8 cellular contexts compared by ENCODE assay signal in genomic region chr10:72260215-72260587, GRCh38. TPM values are rescaled to one million over a fixed set of nuclear protein-coding genes. Genes with fewer than 3 reads are reported as not detected.
DNase-seq lines count a peak whose midpoint lies in the region; ATAC-seq and TF ChIP-seq lines count a peak whose summit lies in the region.

No MANE protein-coding gene starts in this region.

- H3K4me3 ChIP-seq in breast epithelium (peak overlapping the region in 2 of 3 donors; percentile 57 to 70), uterus (peak overlapping the region in 1 of 2 donors; percentile 50)

- peak overlapping the region; percentile 99 for H3K27ac Mint-ChIP-seq in activated naive CD4-positive, alpha-beta T cell treated with anti-CD3 and anti-CD28 coated beads for 36 hours
- H3K27ac Mint-ChIP-seq in mesothelial cell of epicardium: peak overlapping the region; percentile 98

- TF ChIP-seq POLR2A in breast epithelium (IDR thresholded peaks at IDR 0.05) (no peak), uterus (IDR thresholded peaks at IDR 0.05) (no peak)

- H3K9me3 ChIP-seq in breast epithelium (no peaks in the 10 kb centered on the region), uterus (no peaks in the 10 kb centered on the region)

- intact Hi-C loops in activated naive CD4-positive, alpha-beta T cell treated with anti-CD3 and anti-CD28 coated beads for 36 hours (cut with micrococcal nuclease): loop anchor here (1.0 to 2.0 kb wide), 3 partner anchors 12 to 171 kb away; partner anchors contain the start of gene SPOCK2
- intact Hi-C loops in breast epithelium (cut with DNase I; ENCODE audit: low total_unique reads) (no loop called here), uterus (cut with DNase I; ENCODE audit: low total_unique reads) (no loop called here)

- ATAC-seq in GM21723 (IDR thresholded peaks at IDR 0.05; ENCODE audit: unreplicated experiment): no peak

- H3K4me3 Mint-ChIP-seq in activated naive CD4-positive, alpha-beta T cell treated with anti-CD3 and anti-CD28 coated beads for 36 hours: peak overlapping the region; percentile 81
- H3K4me3 Mint-ChIP-seq in mesothelial cell of epicardium: peak overlapping the region; percentile 70

- peak overlapping the region; percentile 93 to 95 for H3K27ac ChIP-seq in breast epithelium
- H3K27ac ChIP-seq in uterus: peak overlapping the region; percentile 92 to 99

- no peak for DNase-seq in activated naive CD4-positive, alpha-beta T cell treated with anti-CD3 and anti-CD28 coated beads for 36 hours
- no peak for DNase-seq in activated naive CD4-positive, alpha-beta T cell (lab: John Stamatoyannopoulos, UW)
- DNase-seq in breast epithelium (ENCODE audit: low spot score in 2 of 2) (no peak), mesothelial cell of epicardium (ENCODE audit: low spot score in 2 of 2, unreplicated experiment in 2 of 2) (no peak), uterus (no peak), hippocampal formation (lab: John Stamatoyannopoulos, UW) (no peak), SKM-1 (lab: John Stamatoyannopoulos, UW; ENCODE audit: unreplicated experiment) (no peak)

- H3K36me3 Mint-ChIP-seq in activated naive CD4-positive, alpha-beta T cell treated with anti-CD3 and anti-CD28 coated beads for 36 hours (ENCODE audit: low read depth): no peaks in the 10 kb centered on the region
- H3K36me3 Mint-ChIP-seq in mesothelial cell of epicardium: no peaks in the 10 kb centered on the region

- H3K27me3 ChIP-seq in breast epithelium (no peaks in the 10 kb centered on the region), uterus (no peaks in the 10 kb centered on the region)

- H3K9me3 Mint-ChIP-seq in activated naive CD4-positive, alpha-beta T cell treated with anti-CD3 and anti-CD28 coated beads for 36 hours: no peaks in the 10 kb centered on the region
- no peaks in the 10 kb centered on the region for H3K9me3 Mint-ChIP-seq in mesothelial cell of epicardium

- H3K4me1 Mint-ChIP-seq in activated naive CD4-positive, alpha-beta T cell treated with anti-CD3 and anti-CD28 coated beads for 36 hours (ENCODE audit: low read depth): peaks cover 71% of the 10 kb centered on the region
- peaks cover 60% of the 10 kb centered on the region for H3K4me1 Mint-ChIP-seq in mesothelial cell of epicardium

- TF ChIP-seq CTCF in breast epithelium (IDR thresholded peaks at IDR 0.05): no peak
- no peak for TF ChIP-seq CTCF in mesothelial cell of epicardium (IDR thresholded peaks at IDR 0.05; ENCODE audit: unreplicated experiment)
- TF ChIP-seq CTCF in uterus (IDR thresholded peaks at IDR 0.05): no peak

- CTCF ChIA-PET in activated naive CD4-positive, alpha-beta T cell treated with anti-CD3 and anti-CD28 coated beads for 36 hours (lab: Charles Lee): interaction anchor here (0.8 to 2.7 kb wide), 5 partner anchors 10 to 211 kb away, joined by 3 to 9 read pairs (median 3); no protein-coding TSS in a partner anchor

- H3K4me1 ChIP-seq in breast epithelium (peaks cover 26 to 31% of the 10 kb centered on the region in 2 donors), uterus (peaks cover 21 to 30% of the 10 kb centered on the region in 2 donors)

- no peaks in the 10 kb centered on the region for H3K27me3 Mint-ChIP-seq in activated naive CD4-positive, alpha-beta T cell treated with anti-CD3 and anti-CD28 coated beads for 36 hours (ENCODE audit: low read depth)
- no peaks in the 10 kb centered on the region for H3K27me3 Mint-ChIP-seq in mesothelial cell of epicardium (ENCODE audit: low read depth)

- H3K36me3 ChIP-seq in breast epithelium (no peaks in the 10 kb centered on the region), uterus (no peaks in the 10 kb centered on the region)

RNA-seq across cellular contexts. Expression of gene DDIT4, which starts 13.5 kb away (rescaled TPM):
- 100 to 1,000 TPM; 684 to 689 TPM for total RNA-seq in activated naive CD4-positive, alpha-beta T cell treated with anti-CD3 and anti-CD28 coated beads for 36 hours
- total RNA-seq in breast epithelium (100 to 1,000 TPM; 183 to 555 (median 341) TPM), mesothelial cell of epicardium (61.6 to 62.5 TPM (median 61.9 TPM) in 3 replicates), uterus (100 to 1,000 TPM; 118 to 210 (median 145) TPM)

RNA-seq across cellular contexts. Expression of gene ASCC1, which starts 44.1 kb away (rescaled TPM):
- 10 to 100 TPM; 61.6 to 68.5 TPM for total RNA-seq in activated naive CD4-positive, alpha-beta T cell treated with anti-CD3 and anti-CD28 coated beads for 36 hours
- 10 to 100 TPM; 28.5 to 42.9 (median 29.6) TPM for total RNA-seq in breast epithelium
- 35.2 to 36.6 TPM (median 36.4 TPM) in 3 replicates for total RNA-seq in mesothelial cell of epicardium
- total RNA-seq in uterus: 100 to 1,000 TPM in 1 of 4 donors, 10 to 100 TPM in 3; 17.9 to 156 (median 38.4) TPM

RNA-seq across cellular contexts. Expression of gene ANAPC16, which starts 44.4 kb away (rescaled TPM):
- total RNA-seq in activated naive CD4-positive, alpha-beta T cell treated with anti-CD3 and anti-CD28 coated beads for 36 hours: 100 to 1,000 TPM; 127 to 128 TPM
- total RNA-seq in breast epithelium: 100 to 1,000 TPM; 104 to 155 (median 112) TPM
- 74.3 to 80.5 TPM (median 78.7 TPM) in 3 replicates for total RNA-seq in mesothelial cell of epicardium
- 100 to 1,000 TPM in 2 of 4 donors, 10 to 100 TPM in 2; 83.8 to 144 (median 101) TPM for total RNA-seq in uterus
